Comparison of ENCODE assay signal across 15 cellular contexts in the genomic region with DNA sequence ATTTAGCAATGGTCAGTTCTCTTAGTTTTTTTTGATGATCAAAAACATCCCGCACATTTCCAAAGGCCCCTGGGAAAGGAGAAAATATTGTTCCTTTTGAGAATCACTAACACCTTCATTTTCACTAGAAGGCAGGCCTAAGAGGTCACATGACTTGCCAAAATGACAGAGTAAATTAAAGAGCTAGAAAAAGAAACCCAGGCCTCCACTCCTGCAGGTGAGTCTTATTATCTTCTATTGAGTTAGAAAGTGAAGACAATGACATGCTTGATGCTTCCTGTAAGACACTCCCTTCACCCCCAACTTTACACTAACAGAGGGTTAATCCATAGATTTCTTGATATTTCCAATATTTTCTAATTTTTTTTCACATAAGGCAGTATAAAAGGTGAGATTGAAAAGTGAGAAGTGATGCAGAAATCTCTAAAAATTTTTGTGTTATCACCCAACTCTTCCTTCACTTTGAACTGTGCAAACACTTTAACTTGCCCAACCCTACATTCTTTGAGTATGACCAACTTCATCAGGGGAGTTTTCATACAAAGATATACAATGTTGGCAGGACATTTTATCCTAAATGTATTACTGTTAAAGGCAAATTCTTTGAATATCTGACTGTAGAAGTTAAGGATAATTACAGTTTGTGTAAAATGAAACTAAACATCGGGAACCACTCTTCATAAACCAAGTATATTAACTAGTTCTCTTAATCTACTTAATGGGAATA. TPM values are rescaled to one million over a fixed set of nuclear protein-coding genes. Genes with fewer than 3 reads are reported as not detected.
DNase-seq lines count a peak whose midpoint lies in the region; ATAC-seq, FAIRE-seq and TF ChIP-seq lines count a peak whose summit lies in the region.
"Had no signal": no experiment of that assay in that cellular context is flagged by ENCODE, and none has a peak within 500 bp of the region (broad histone marks: within the 10 kb centered on the region; RNA-seq: fewer than 3 reads in every experiment).

No MANE protein-coding gene starts in this region.

- no peak overlapping the region for H3K9ac ChIP-seq in HepG2 (ENCODE audit: insufficient read depth, low read depth, low read length)

- H3K9me3 ChIP-seq in HepG2 (ENCODE audit: low read length) (no peaks in the 10 kb centered on the region), right lobe of liver (no peaks in the 10 kb centered on the region)

- no peaks in the 10 kb centered on the region for H3K36me3 ChIP-seq in HepG2 (replicated peaks in 1 of 2; ENCODE audit: control insufficient read depth in 1 of 2, insufficient read depth in 2 of 2, low read length in 2 of 2)
- no peaks in the 10 kb centered on the region for H3K36me3 ChIP-seq in right lobe of liver

- 46% methylated on average over 2 of the region's 2 CpGs for WGBS in HepG2 (ENCODE audit: low lambda C conversion rate)
- 94% methylated on average over 2 of the region's 2 CpGs for WGBS in right lobe of liver (ENCODE audit: insufficient coverage, low coverage, low lambda C conversion rate, missing lambda C conversion rate)

- FAIRE-seq in HepG2 (lab: Jason Lieb, UNC) (peak; percentile 43), urothelium cell line (lab: Jason Lieb, UNC) (no peak)
- FAIRE-seq: GM18507 had no signal

- in situ Hi-C loops in HepG2 (cut with HindIII; ENCODE audit: extremely low pct_ligation_motif_present, low pct_unique_long_range_greater_than_20kb): no loop called here
- in situ Hi-C loops in ACHN (cut with HindIII; ENCODE audit: low pct_ligation_motif_present, low pct_unique_long_range_greater_than_20kb, low sequenced_read_pairs): no loop called here

- no peak overlapping the region for H3K4me2 ChIP-seq in HepG2 (ENCODE audit: low read depth, low read length)

- ATAC-seq in HepG2 (peak; percentile 46; the same call in 2 of the 3 replicates), right lobe of liver (no peak), Right ventricle myocardium inferior (no peak)

- H4K20me1 ChIP-seq in HepG2 (ENCODE audit: insufficient read depth, low read length): no peaks in the 10 kb centered on the region

- intact Hi-C loops in HepG2 (cut with micrococcal nuclease; ENCODE audit: unreplicated experiment): no loop called here
- intact Hi-C loops in right lobe of liver (cut with DNase I): no loop called here
- intact Hi-C loops in Right ventricle myocardium inferior (cut with DNase I): no loop called here

- H3K4me1 ChIP-seq in HepG2 (ENCODE audit: insufficient read depth, low read length) (no peaks in the 10 kb centered on the region), right lobe of liver (no peaks in the 10 kb centered on the region)

- no TSS peak for BruUV-seq in HepG2 (replicated peaks; lab: Mats Ljungman, UMichigan)

- CTCF ChIA-PET in HepG2 (lab: Yijun Ruan, JAX; ENCODE audit: low intra/inter-chr PET ratio, low total read pairs): no interaction called here

- no peak overlapping the region for H3K4me3 ChIP-seq in HepG2 (replicated peaks in 1 of 3; ENCODE audit: insufficient read depth in 1 of 3, low read depth in 2 of 3, low read length in 3 of 3)
- no peak overlapping the region for H3K4me3 ChIP-seq in right lobe of liver

- TF ChIP-seq CTCF in HepG2 (CRISPR knock-in tag; IDR thresholded peaks at IDR 0.05): no peak
- no peak for TF ChIP-seq CTCF in right lobe of liver (IDR thresholded peaks at IDR 0.05)

- no peak for TF ChIP-seq RAD21 in HepG2 (CRISPR knock-in tag; IDR thresholded peaks at IDR 0.05)

- H2AFZ ChIP-seq in HepG2 (ENCODE audit: low read length): no peak overlapping the region

- no peaks in the 10 kb centered on the region for H3K79me2 ChIP-seq in HepG2 (ENCODE audit: insufficient read depth, low read length)

- TF ChIP-seq EP300 in HepG2 (IDR thresholded peaks at IDR 0.05; ENCODE audit: low read depth in 2 of 2, low read length in 2 of 2): no peak
- no peak for TF ChIP-seq EP300 in HepG2 (CRISPR knock-in tag; IDR thresholded peaks at IDR 0.05; ENCODE audit: borderline replicate concordance)

- TF ChIP-seq POLR2A in HepG2 (IDR thresholded peaks at IDR 0.05; ENCODE audit: insufficient read depth in 1 of 2, low read depth in 2 of 2, low read length in 2 of 2): no peak
- TF ChIP-seq POLR2A in right lobe of liver (IDR thresholded peaks at IDR 0.05): no peak

- H3K27ac ChIP-seq in HepG2 (ENCODE audit: extremely low read length, insufficient read depth, low read length): no peak overlapping the region
- H3K27ac ChIP-seq in right lobe of liver: no peak overlapping the region

- DNase-seq in HepG2 (ENCODE audit: low spot score): peak; percentile 55
- DNase-seq in right lobe of liver: no peak
- peak; percentile 2 for DNase-seq in amniotic stem cell (lab: John Stamatoyannopoulos, UW)
- peak; percentile 9 for DNase-seq in glomerular visceral epithelial cell (ENCODE audit: extremely low spot score)
- DNase-seq in urothelium cell line (ENCODE audit: low spot score): peak; percentile 48
- no peak for DNase-seq in stimulated activated CD4-positive, alpha-beta T cell treated with anti-CD3 and anti-CD28 coated beads, Interleukin-2, amount 100 ng/mL, for 24 hours
- no peak for DNase-seq in ACHN
- no peak for DNase-seq in Right ventricle myocardium inferior (ENCODE audit: missing footprints)
- DNase-seq: 8988T; CD8-positive, alpha-beta memory T cell; NCI-H1417 treated with DMSO at 0.1 percent for 48 hours; NCI-H446 treated with DMSO at 0.1 percent for 48 hours; retina; stimulated activated CD4-positive, alpha-beta T cell treated with anti-CD3 and anti-CD28 coated beads, Interleukin-4, amount 100 ng/mL, for 1 hour had no signal

- POLR2A ChIA-PET in HepG2 (lab: Yijun Ruan, JAX): no interaction called here

- H3K27me3 ChIP-seq in HepG2 (ENCODE audit: control insufficient read depth in 1 of 2, insufficient read depth in 2 of 2, low read length in 2 of 2) (no peaks in the 10 kb centered on the region), right lobe of liver (no peaks in the 10 kb centered on the region)

TF ChIP-seq in HepG2, 621 proteins besides CTCF, POLR2A, EP300 and RAD21:
- TF ChIP-seq SRF (IDR thresholded peaks at IDR 0.05; ENCODE audit: low read depth, low read length) (no peak), NCOA2 (CRISPR knock-in tag; IDR thresholded peaks at IDR 0.05) (no peak), ZNF790 (CRISPR knock-in tag; IDR thresholded peaks at IDR 0.05; ENCODE audit: borderline replicate concordance) (no peak), FOXO4 (CRISPR knock-in tag; conservative IDR thresholded peaks at IDR 0.05) (no peak), CEBPB (IDR thresholded peaks at IDR 0.05; ENCODE audit: borderline replicate concordance, low read depth, low read length) (0 out of 2 replicates have a peak, but pooled peaks have one; percentile 2)
- TF ChIP-seq, protein P1, sequence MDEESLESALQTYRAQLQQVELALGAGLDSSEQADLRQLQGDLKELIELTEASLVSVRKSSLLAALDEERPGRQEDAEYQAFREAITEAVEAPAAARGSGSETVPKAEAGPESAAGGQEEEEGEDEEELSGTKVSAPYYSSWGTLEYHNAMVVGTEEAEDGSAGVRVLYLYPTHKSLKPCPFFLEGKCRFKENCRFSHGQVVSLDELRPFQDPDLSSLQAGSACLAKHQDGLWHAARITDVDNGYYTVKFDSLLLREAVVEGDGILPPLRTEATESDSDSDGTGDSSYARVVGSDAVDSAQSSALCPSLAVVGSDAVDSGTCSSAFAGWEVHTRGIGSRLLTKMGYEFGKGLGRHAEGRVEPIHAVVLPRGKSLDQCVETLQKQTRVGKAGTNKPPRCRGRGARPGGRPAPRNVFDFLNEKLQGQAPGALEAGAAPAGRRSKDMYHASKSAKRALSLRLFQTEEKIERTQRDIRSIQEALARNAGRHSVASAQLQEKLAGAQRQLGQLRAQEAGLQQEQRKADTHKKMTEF (CRISPR knock-in tag; IDR thresholded peaks at IDR 0.05): no peak

RNA-seq across cellular contexts. Expression of gene SUB1, which starts 57.1 kb away (rescaled TPM):
- total RNA-seq in HepG2 (2016; rRNA removed; fragmentation: Illumina TruSeq; extraction: Trizol): 693 and 1,107 TPM in 2 replicates
- total RNA-seq in HepG2 (2016; cell fraction: cytosol; rRNA removed; fragmentation: Illumina TruSeq; extraction: Trizol; ENCODE audit: low read depth): 104 and 117 TPM in 2 replicates
- total RNA-seq in HepG2 (2016; cell fraction: insoluble cytoplasmic fraction; rRNA removed; fragmentation: Illumina TruSeq; extraction: Trizol): 685 and 1,185 TPM in 2 replicates
- 142 and 153 TPM in 2 replicates for total RNA-seq in HepG2 (2016; cell fraction: membrane; rRNA removed; fragmentation: Illumina TruSeq; extraction: Trizol)
- total RNA-seq in HepG2 (2016; cell fraction: nucleus; rRNA removed; fragmentation: Illumina TruSeq; extraction: Trizol): 256 and 257 TPM in 2 replicates
- 113 and 182 TPM in 2 replicates for polyA plus RNA-seq in HepG2 (2011; rRNA removed)
- 33.5 and 65.0 TPM in 2 replicates for polyA plus RNA-seq in HepG2 (2011; cell fraction: cytosol; rRNA removed)
- 30.4 and 38.9 TPM in 2 replicates for polyA plus RNA-seq in HepG2 (2011; cell fraction: nucleus; rRNA removed)
- polyA plus RNA-seq in HepG2 (2012): 190 and 260 TPM in 2 replicates
- 120 and 131 TPM in 2 replicates for polyA plus RNA-seq in HepG2 (2016; cell fraction: cytosol; fragmentation: Illumina TruSeq; extraction: Trizol; ENCODE audit: low read depth)
- 1,199 and 1,366 TPM in 2 replicates for polyA plus RNA-seq in HepG2 (2016; cell fraction: insoluble cytoplasmic fraction; fragmentation: Illumina TruSeq; extraction: Trizol; ENCODE audit: low read depth)
- polyA plus RNA-seq in HepG2 (2016; cell fraction: membrane; fragmentation: Illumina TruSeq; extraction: Trizol; ENCODE audit: low read depth): 144 and 151 TPM in 2 replicates
- polyA plus RNA-seq in HepG2 (2016; cell fraction: nucleus; fragmentation: Illumina TruSeq; extraction: Trizol; ENCODE audit: insufficient read depth, low read depth): 446 and 467 TPM in 2 replicates
- polyA minus RNA-seq in HepG2 (2011; rRNA and poly(A)+ RNA removed; ENCODE audit: low replicate concordance): 24.7 and 28.7 TPM in 2 replicates
- 45.4 and 50.6 TPM in 2 replicates for polyA minus RNA-seq in HepG2 (2011; cell fraction: cytosol; rRNA and poly(A)+ RNA removed)
- 145 and 207 TPM in 2 replicates for polyA minus RNA-seq in HepG2 (2011; cell fraction: nucleus; rRNA and poly(A)+ RNA removed)
- 100 to 1,000 TPM in 3 of 6 experiments, 10 to 100 TPM in 3; 52.5 to 124 (median 94.9) TPM for total RNA-seq in right lobe of liver
- total RNA-seq in Right ventricle myocardium inferior: 187 TPM

Comparison
In these comparisons a context has a peak if more than half of its experiments do, and no peak if none do; other contexts are left out.
1. DNase-seq: peak in HepG2 (single experiment), amniotic stem cell (single experiment), glomerular visceral epithelial cell (single experiment) and urothelium cell line (single experiment); none in right lobe of liver (0 of 3), stimulated activated CD4-positive, alpha-beta T cell treated with anti-CD3 and anti-CD28 coated beads, Interleukin-2, amount 100 ng/mL, for 24 hours (0 of 2), ACHN (single experiment) and Right ventricle myocardium inferior (single experiment).